Comparison of ENCODE assay signal across 16 cellular contexts in the genomic region with DNA sequence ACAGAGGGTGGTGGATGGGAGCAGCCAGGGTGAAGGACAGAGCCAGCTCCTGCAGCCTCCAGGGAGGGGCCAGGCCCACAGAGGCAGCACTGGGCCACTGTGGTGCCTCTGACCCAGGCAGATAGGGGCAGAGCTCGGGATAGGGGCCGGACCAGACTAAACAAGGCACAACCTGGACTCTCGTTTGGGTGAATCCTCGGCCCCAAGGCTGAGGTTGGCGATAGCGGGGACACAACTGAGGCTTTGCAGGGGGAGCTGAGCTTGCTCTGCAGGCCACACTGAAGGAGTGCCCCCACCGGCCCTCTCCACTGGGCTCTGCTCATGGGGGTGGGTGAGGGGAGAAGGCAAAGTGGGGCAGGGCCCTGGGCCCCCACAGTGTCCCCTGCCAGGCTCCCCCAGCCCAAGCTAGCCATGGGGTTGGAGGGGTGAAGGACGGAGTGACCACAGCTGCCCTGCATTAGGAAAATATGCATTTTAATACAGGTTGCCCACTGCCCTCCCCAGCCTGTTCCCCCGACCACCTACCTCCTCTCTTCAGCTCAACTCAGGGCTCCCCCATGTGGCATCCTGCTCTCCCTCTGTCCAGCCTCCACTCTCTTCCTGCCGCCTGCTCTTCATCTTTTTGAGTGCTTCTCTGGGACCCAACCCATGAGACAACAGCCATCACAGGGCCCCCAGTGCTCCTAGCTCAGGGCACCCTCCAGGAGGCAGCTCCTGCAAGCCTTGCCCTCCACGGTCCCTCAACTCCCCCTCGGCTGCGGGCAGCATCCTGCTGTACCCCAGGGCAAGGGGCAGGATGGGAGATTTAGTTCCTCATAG.
"Had no signal": no experiment of that assay in that cellular context is flagged by ENCODE, and none has a peak within 500 bp of the region (broad histone marks: within the 10 kb centered on the region; RNA-seq: fewer than 3 reads in every experiment).

No MANE protein-coding gene starts in this region.

- H2AFZ ChIP-seq: hepatocyte had no signal

- H3K27ac Mint-ChIP-seq: naive thymus-derived CD4-positive, alpha-beta T cell; nephron progenitor cell; stimulated activated memory B cell treated with anti-CD40 and anti-IgM and Interleukin-4, amounts not matched to agents 10 μg/mL and 1 μg/mL and 100 μg/mL, for 72 hours had no signal

- H3K9me3 ChIP-seq: colonic mucosa, neutrophil, stomach, thoracic aorta, transverse colon had no signal

- H3K4me3 Mint-ChIP-seq: naive thymus-derived CD4-positive, alpha-beta T cell; nephron progenitor cell; stimulated activated memory B cell treated with anti-CD40 and anti-IgM and Interleukin-4, amounts not matched to agents 10 μg/mL and 1 μg/mL and 100 μg/mL, for 72 hours had no signal

- H3K4me1 ChIP-seq: colonic mucosa, stomach, transverse colon had no signal

- H3K79me2 ChIP-seq: hepatocyte had no signal

- H3K4me1 Mint-ChIP-seq: nephron progenitor cell; stimulated activated memory B cell treated with anti-CD40 and anti-IgM and Interleukin-4, amounts not matched to agents 10 μg/mL and 1 μg/mL and 100 μg/mL, for 72 hours had no signal

- ATAC-seq: naive thymus-derived CD4-positive, alpha-beta T cell; stimulated activated memory B cell treated with anti-CD40 and anti-IgM and Interleukin-4, amounts not matched to agents 10 μg/mL and 1 μg/mL and 100 μg/mL, for 72 hours had no signal

- H3K36me3 ChIP-seq: colonic mucosa, neutrophil, stomach, thoracic aorta, transverse colon had no signal

- H3K27me3 ChIP-seq: colonic mucosa, hepatocyte, neutrophil, stomach had no signal

- H3K27ac ChIP-seq: colonic mucosa, hepatocyte, neutrophil, stomach, thoracic aorta, transverse colon had no signal

- H3K4me3 ChIP-seq: colonic mucosa, hepatocyte, smooth muscle cell, stomach, thoracic aorta, transverse colon had no signal

- H3K36me3 Mint-ChIP-seq: naive thymus-derived CD4-positive, alpha-beta T cell; stimulated activated memory B cell treated with anti-CD40 and anti-IgM and Interleukin-4, amounts not matched to agents 10 μg/mL and 1 μg/mL and 100 μg/mL, for 72 hours had no signal

- H3K9me3 Mint-ChIP-seq: naive thymus-derived CD4-positive, alpha-beta T cell; nephron progenitor cell; stimulated activated memory B cell treated with anti-CD40 and anti-IgM and Interleukin-4, amounts not matched to agents 10 μg/mL and 1 μg/mL and 100 μg/mL, for 72 hours had no signal

- DNase-seq: colonic mucosa; dermis blood vessel endothelial cell; foreskin melanocyte; head of caudate nucleus; mammary epithelial cell; naive thymus-derived CD4-positive, alpha-beta T cell; nephron progenitor cell; stimulated activated CD4-positive, alpha-beta T cell treated with anti-CD3 and anti-CD28 coated beads, Interleukin-4, amount 100 ng/mL, for 24 hours; stomach; substantia nigra; transverse colon had no signal

- H3K4me2 ChIP-seq: hepatocyte, smooth muscle cell had no signal
